ENCODE assay signal across 29 cellular contexts in the genomic region with DNA sequence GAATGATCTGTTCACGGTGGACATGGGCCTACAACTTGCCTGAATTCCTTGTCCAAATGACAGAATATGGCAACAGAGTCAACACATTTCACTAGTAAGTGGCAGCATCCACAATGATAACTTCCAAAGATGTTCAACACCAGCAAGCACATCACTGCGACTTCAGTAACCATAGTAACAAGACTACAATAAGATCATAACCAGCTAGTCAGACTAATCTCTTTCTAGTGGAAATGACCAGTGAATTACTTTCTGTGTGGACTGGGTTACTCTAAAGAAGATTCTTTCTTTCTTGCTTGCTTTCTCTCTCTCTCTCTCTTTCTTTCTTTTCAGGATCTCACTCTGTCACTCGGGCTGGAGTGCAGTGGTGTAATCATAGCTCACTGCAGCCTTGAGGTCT.
"Had no signal": no experiment of that assay in that cellular context is flagged by ENCODE, and none has a peak within 500 bp of the region (broad histone marks: within the 10 kb centered on the region; RNA-seq: fewer than 3 reads in every experiment).

No MANE protein-coding gene starts in this region.

- H3K27me3 ChIP-seq: left lung, neural progenitor cell, neutrophil, ovary, right atrium auricular region, stomach, testis, thyroid gland, transverse colon, upper lobe of left lung, vagina had no signal

- H3K36me3 Mint-ChIP-seq: immature natural killer cell; naive thymus-derived CD8-positive, alpha-beta T cell; neural progenitor cell; stimulated activated naive B cell treated with anti-CD40 and anti-IgM and Interleukin-4, amounts not matched to agents 10 μg/mL and 1 μg/mL and 100 μg/mL, for 72 hours had no signal

- H3K27ac ChIP-seq: left lung, lower lobe of right lung, neural progenitor cell, neutrophil, ovary, right atrium auricular region, skin epidermis, stomach, testis, thyroid gland, transverse colon, upper lobe of left lung, vagina had no signal

- H3K9me3 ChIP-seq: left lung, lower lobe of right lung, neutrophil, ovary, right atrium auricular region, stomach, testis, thyroid gland, transverse colon, upper lobe of left lung, vagina had no signal

- DNase-seq: immature natural killer cell; kidney; left colon; left lung; lower lobe of right lung; mammary epithelial cell; mesenchymal stem cell; naive thymus-derived CD8-positive, alpha-beta T cell; occipital lobe; ovary; stimulated activated CD4-positive, alpha-beta T cell treated with anti-CD3 and anti-CD28 coated beads, Interleukin-12 subunit alpha, Interleukin-12 subunit beta, amount 100 ng/mL, for 4 hours; stimulated activated CD4-positive, alpha-beta T cell treated with anti-CD3 and anti-CD28 coated beads, Interleukin-15, amount 100 ng/mL, for 24 hours; stimulated activated CD4-positive, alpha-beta T cell treated with anti-CD3 and anti-CD28 coated beads, Interleukin-2, amount 100 ng/mL, for 24 hours; stimulated activated CD4-positive, alpha-beta T cell treated with anti-CD3 and anti-CD28 coated beads, Interleukin-4, amount 100 ng/mL, for 1 hour; stimulated activated naive B cell treated with anti-CD40 and anti-IgM and Interleukin-4, amounts not matched to agents 10 μg/mL and 1 μg/mL and 100 μg/mL, for 72 hours; stimulated activated naive CD8-positive, alpha-beta T cell treated with anti-CD3 and anti-CD28 coated beads, Interleukin-15, Interleukin-2, amounts not matched to agents 100 U/mL and 50 U/mL, for 24 hours; stomach; testis; thyroid gland; transverse colon; upper lobe of left lung had no signal

- H3K4me1 ChIP-seq: lower lobe of right lung, neural progenitor cell, right atrium auricular region, stomach, testis, thyroid gland, transverse colon, upper lobe of left lung, vagina had no signal

- H3K9me3 Mint-ChIP-seq: immature natural killer cell; naive thymus-derived CD8-positive, alpha-beta T cell; nephron; neural progenitor cell; stimulated activated naive B cell treated with anti-CD40 and anti-IgM and Interleukin-4, amounts not matched to agents 10 μg/mL and 1 μg/mL and 100 μg/mL, for 72 hours had no signal

- H3K36me3 ChIP-seq: left lung, lower lobe of right lung, neural progenitor cell, neutrophil, ovary, right atrium auricular region, stomach, thyroid gland, transverse colon, upper lobe of left lung, vagina had no signal

- H3K4me3 ChIP-seq: left lung, lower lobe of right lung, neural progenitor cell, ovary, right atrium auricular region, skin epidermis, stomach, testis, thyroid gland, transverse colon, upper lobe of left lung, vagina had no signal

- H3K4me1 Mint-ChIP-seq: immature natural killer cell, nephron had no signal

- H3K27me3 Mint-ChIP-seq: naive thymus-derived CD8-positive, alpha-beta T cell; progenitor cell of endocrine pancreas had no signal

- H3K4me3 Mint-ChIP-seq: immature natural killer cell; naive thymus-derived CD8-positive, alpha-beta T cell; nephron; neural progenitor cell; stimulated activated naive B cell treated with anti-CD40 and anti-IgM and Interleukin-4, amounts not matched to agents 10 μg/mL and 1 μg/mL and 100 μg/mL, for 72 hours had no signal

- H3K27ac Mint-ChIP-seq: immature natural killer cell; neural progenitor cell; progenitor cell of endocrine pancreas; stimulated activated naive B cell treated with anti-CD40 and anti-IgM and Interleukin-4, amounts not matched to agents 10 μg/mL and 1 μg/mL and 100 μg/mL, for 72 hours had no signal

- ATAC-seq: left colon; left lung; lower lobe of right lung; naive thymus-derived CD8-positive, alpha-beta T cell; sciatic nerve; stimulated activated naive B cell treated with anti-CD40 and anti-IgM and Interleukin-4, amounts not matched to agents 10 μg/mL and 1 μg/mL and 100 μg/mL, for 72 hours; stimulated activated naive CD8-positive, alpha-beta T cell treated with anti-CD3 and anti-CD28 coated beads, Interleukin-15, Interleukin-2, amounts not matched to agents 100 U/mL and 50 U/mL, for 24 hours had no signal
